Comparison of ENCODE assay signal across 36 cellular contexts in the genomic region with DNA sequence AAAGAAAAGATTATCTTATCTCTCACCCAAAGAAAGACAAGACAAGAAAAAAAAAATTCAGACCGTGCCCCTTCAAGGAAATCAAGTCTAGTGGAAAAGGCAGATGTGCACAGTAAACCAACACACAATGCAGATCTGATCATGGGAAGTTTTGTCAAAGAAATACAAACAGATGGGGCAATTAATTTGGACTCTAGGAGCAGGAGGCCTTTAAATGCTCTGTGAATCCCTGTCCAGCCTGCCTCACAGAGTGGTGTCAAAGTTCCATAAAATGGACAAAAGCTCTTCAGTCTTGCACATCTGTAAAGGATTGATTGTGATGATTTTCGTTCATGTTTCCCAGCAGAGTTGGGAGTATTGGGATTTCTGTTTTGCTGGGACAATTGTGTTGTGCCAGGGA. TPM values are rescaled to one million over a fixed set of nuclear protein-coding genes. Genes with fewer than 3 reads are reported as not detected.
"Had no signal": no experiment of that assay in that cellular context is flagged by ENCODE, and none has a peak within 500 bp of the region (broad histone marks: within the 10 kb centered on the region; RNA-seq: fewer than 3 reads in every experiment).

No MANE protein-coding gene starts in this region.

- FAIRE-seq: astrocyte, TTC549 had no signal

- ATAC-seq: activated CD8-positive, alpha-beta T cell treated with anti-CD3 and anti-CD28 coated beads for 36 hours; activated naive CD4-positive, alpha-beta T cell treated with anti-CD3 and anti-CD28 coated beads, Interleukin-2, amount 50 U/mL, for 72 hours; activated T-cell treated with anti-CD3 and anti-CD28 coated beads, Interleukin-2, amount 50 U/mL, for 4 hours; activated T-cell treated with anti-CD3 and anti-CD28 coated beads, Interleukin-2, amount 50 U/mL, for 72 hours; activated T-helper 17 cell treated with anti-CD3 and anti-CD28 coated beads, Interleukin-2, amount 50 U/mL, for 72 hours; body of pancreas had no signal

- DNase-seq: activated B cell treated with CpG ODN at 0.5 μM for 24 hours; activated CD4-positive, alpha-beta memory T cell treated with anti-CD3 and anti-CD28 coated beads for 36 hours; activated CD4-positive, alpha-beta T cell treated with anti-CD3 and anti-CD28 coated beads for 4 hours; activated CD4-positive, alpha-beta T cell treated with anti-CD3 and anti-CD28 coated beads, Interleukin-2, amount 10 ng/mL, durations not matched to agents 24 days and 14 days; activated CD4-positive, alpha-beta T cell treated with anti-CD3 and anti-CD28 coated beads, Interleukin-2, amount 50 U/mL, for 1 hour; activated CD4-positive, alpha-beta T cell treated with anti-CD3 and anti-CD28 coated beads, Interleukin-2, amount 50 U/mL, for 4 hours; activated CD4-positive, CD25-positive, alpha-beta regulatory T cell treated with anti-CD3 and anti-CD28 coated beads, Interleukin-2, amount 50 U/mL, for 72 hours; activated CD8-positive, alpha-beta memory T cell treated with anti-CD3 and anti-CD28 coated beads, Interleukin-2, amount 50 U/mL, for 4 hours; activated CD8-positive, alpha-beta T cell treated with anti-CD3 and anti-CD28 coated beads for 36 hours; activated effector memory CD4-positive, alpha-beta T cell treated with anti-CD3 and anti-CD28 coated beads, Interleukin-2, amount 50 U/mL, for 16 hours; activated gamma-delta T cell treated with Interleukin-2 at 50 U/mL for 16 hours; activated naive CD4-positive, alpha-beta T cell; activated naive CD4-positive, alpha-beta T cell treated with anti-CD3 and anti-CD28 coated beads for 36 hours; activated naive CD4-positive, alpha-beta T cell treated with anti-CD3 and anti-CD28 coated beads, Interleukin-2, amount 50 U/mL, for 16 hours; activated naive CD8-positive, alpha-beta T cell treated with anti-CD3 and anti-CD28 coated beads for 36 hours; activated T-cell treated with anti-CD3 and anti-CD28 coated beads for 4 hours; activated T-cell treated with anti-CD3 and anti-CD28 coated beads, Interleukin-2, amount 50 U/mL, for 1 hour; activated T-cell treated with anti-CD3 and anti-CD28 coated beads, Interleukin-2, amount 50 U/mL, for 4 hours; activated T-cell treated with anti-CD3 and anti-CD28 coated beads, Interleukin-2, amount 50 U/mL, for 72 hours; adrenal gland; amniotic stem cell; aorta; body of pancreas; brain microvascular endothelial cell; central memory CD4-positive, alpha-beta T cell; T-helper 2 cell; T-helper 9 cell had no signal

- H3K27ac ChIP-seq: adrenal gland, body of pancreas, brain microvascular endothelial cell, breast epithelium, VCaP had no signal

- H3K36me3 ChIP-seq: adrenal gland, brain microvascular endothelial cell, breast epithelium had no signal

- H3K4me3 ChIP-seq: adrenal gland, body of pancreas, breast epithelium had no signal

- H3K9me3 ChIP-seq: adrenal gland, body of pancreas, breast epithelium had no signal

- H3K4me1 ChIP-seq: adrenal gland, body of pancreas, breast epithelium had no signal

- H3K27me3 ChIP-seq: adrenal gland, body of pancreas, brain microvascular endothelial cell had no signal

RNA-seq across cellular contexts. Expression of a gene that starts 53.1 kb away (rescaled TPM):
- total RNA-seq: activated B cell treated with CpG ODN at 0.5 μM for 24 hours; activated CD4-positive, alpha-beta memory T cell treated with anti-CD3 and anti-CD28 coated beads for 36 hours; activated CD4-positive, alpha-beta T cell treated with anti-CD3 and anti-CD28 coated beads, Interleukin-2, amount 10 ng/mL, durations not matched to agents 24 days and 14 days; activated CD8-positive, alpha-beta memory T cell treated with anti-CD3 and anti-CD28 coated beads for 36 hours; activated CD8-positive, alpha-beta T cell treated with anti-CD3 and anti-CD28 coated beads for 36 hours; activated naive CD4-positive, alpha-beta T cell treated with anti-CD3 and anti-CD28 coated beads for 36 hours; activated naive CD8-positive, alpha-beta T cell treated with anti-CD3 and anti-CD28 coated beads for 36 hours; activated T-cell treated with anti-CD3 and anti-CD28 coated beads, Interleukin-2, amount 50 U/mL, for 72 hours; activated T-helper 1 cell treated with anti-CD3 and anti-CD28 coated beads, Interleukin-12 subunit alpha, Interleukin-12 subunit beta, Interleukin-2, Interleukin-4 antibody, amounts not matched to agents 30 ng/mL and 10 ng/mL and 1 ng/mL, durations not matched to agents 14 hours and 24 hours and 36 hours; aorta; astrocyte; breast epithelium; cardiac septum had no signal
